ENCODE assay signal across 21 cellular contexts in the genomic region with DNA sequence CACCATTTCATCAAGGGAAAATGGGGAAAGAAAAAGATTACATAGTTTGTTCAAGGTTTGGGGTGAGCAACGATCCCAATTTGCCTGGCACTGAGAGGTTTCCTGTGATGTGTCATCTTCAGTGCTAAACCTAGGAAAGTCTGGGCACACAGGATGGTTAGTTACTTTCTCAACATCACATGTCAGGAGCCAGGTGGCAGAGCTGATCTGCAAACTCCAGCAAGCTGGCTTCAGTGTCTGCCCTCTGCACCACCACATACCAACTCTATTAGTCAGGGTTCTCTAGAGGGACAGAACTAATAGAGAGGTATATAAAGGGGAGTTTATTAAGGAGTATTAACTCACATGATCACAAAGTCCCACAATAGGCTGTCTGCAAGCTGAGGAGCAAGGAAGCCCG. TPM values are rescaled to one million over a fixed set of nuclear protein-coding genes. Genes with fewer than 3 reads are reported as not detected.
DNase-seq lines count a peak whose midpoint lies in the region; ATAC-seq and TF ChIP-seq lines count a peak whose summit lies in the region.
"Had no signal": no experiment of that assay in that cellular context is flagged by ENCODE, and none has a peak within 500 bp of the region (broad histone marks: within the 10 kb centered on the region; RNA-seq: fewer than 3 reads in every experiment).

No MANE protein-coding gene starts in this region.

- no TSS peak for BruUV-seq in PC-9 (replicated peaks; lab: Mats Ljungman, UMichigan)

- peak overlapping the region; percentile 19; the same call in 1 of the 2 replicates for H3K4me2 ChIP-seq in PC-9

- TF ChIP-seq CTCF in PC-9 (conservative IDR thresholded peaks at IDR 0.05) (no peak), epithelial cell of esophagus (IDR thresholded peaks at IDR 0.05; ENCODE audit: insufficient read depth, low read depth, low read length, missing control alignments) (no peak), osteocyte (IDR thresholded peaks at IDR 0.05) (no peak)

- H3K4me3 ChIP-seq in PC-9 (no peak overlapping the region), epithelial cell of esophagus (ENCODE audit: low read length) (no peak overlapping the region)
- H3K4me3 ChIP-seq: body of pancreas had no signal

- peaks cover 18% of the 10 kb centered on the region for H3F3A ChIP-seq in PC-9 (ENCODE audit: insufficient read depth, low read depth)

- H3K36me3 Mint-ChIP-seq in osteocyte (ENCODE audit: unreplicated experiment), result peaks cover 15% of the 10 kb centered on the region

- no peaks in the 10 kb centered on the region for H3K27me3 Mint-ChIP-seq in osteocyte (ENCODE audit: unreplicated experiment)
- H3K27me3 Mint-ChIP-seq: activated B cell treated with CpG ODN at 0.5 μM for 24 hours; stimulated activated naive CD8-positive, alpha-beta T cell treated with anti-CD3 and anti-CD28 coated beads, Interleukin-15, Interleukin-2, amounts not matched to agents 100 ng/mL and 50 ng/mL, for 24 hours had no signal

- ATAC-seq in HG03469 (IDR thresholded peaks at IDR 0.05; ENCODE audit: unreplicated experiment) (no peak), HG02938 (IDR thresholded peaks at IDR 0.05; ENCODE audit: unreplicated experiment) (no peak), GM21367 (IDR thresholded peaks at IDR 0.05; ENCODE audit: unreplicated experiment) (no peak)
- ATAC-seq: body of pancreas, left cardiac atrium, Panc1 had no signal

- intact Hi-C loops in PC-9 (cut with micrococcal nuclease; ENCODE audit: unreplicated experiment), result loop anchor here (1.0 to 10.0 kb wide), 2 partner anchors 27 to 122 kb away; no protein-coding TSS in a partner anchor

- peaks cover 44% of the 10 kb centered on the region for H3K4me1 Mint-ChIP-seq in osteocyte (ENCODE audit: unreplicated experiment)
- H3K4me1 Mint-ChIP-seq: activated B cell treated with CpG ODN at 0.5 μM for 24 hours had no signal

- peak overlapping the region; percentile 64 for H3K27ac ChIP-seq in PC-9
- H3K27ac ChIP-seq: body of pancreas, HL-60 had no signal

- no peaks in the 10 kb centered on the region for H3K27me3 ChIP-seq in PC-9 (ENCODE audit: insufficient read depth, low read depth)
- H3K27me3 ChIP-seq: body of pancreas had no signal

- no peaks in the 10 kb centered on the region for H4K20me1 ChIP-seq in PC-9 (ENCODE audit: insufficient read depth)

- H3K4me1 ChIP-seq in PC-9 (replicated peaks; ENCODE audit: insufficient read depth), result peaks cover 20% of the 10 kb centered on the region
- H3K4me1 ChIP-seq: body of pancreas had no signal

- no peak overlapping the region for H3K4me3 Mint-ChIP-seq in osteocyte (ENCODE audit: unreplicated experiment)
- H3K4me3 Mint-ChIP-seq: activated B cell treated with CpG ODN at 0.5 μM for 24 hours; stimulated activated naive CD8-positive, alpha-beta T cell treated with anti-CD3 and anti-CD28 coated beads, Interleukin-15, Interleukin-2, amounts not matched to agents 100 ng/mL and 50 ng/mL, for 24 hours had no signal

- no peaks in the 10 kb centered on the region for H3K9me2 ChIP-seq in PC-9 (ENCODE audit: insufficient read depth)

- H2AFZ ChIP-seq in PC-9, result no peak overlapping the region

- DNase-seq in GM03348 (ENCODE audit: low spot score) (peak; percentile 20), PC-9 (peak; percentile 55 to 74), epithelial cell of esophagus (ENCODE audit: low read depth) (peak; percentile 62), osteocyte (ENCODE audit: extremely low spot score, unreplicated experiment) (no peak), NCI-H2171 (lab: John Stamatoyannopoulos, UW) (no peak)
- DNase-seq: activated B cell treated with CpG ODN at 0.5 μM for 24 hours; activated effector memory CD4-positive, alpha-beta T cell treated with anti-CD3 and anti-CD28 coated beads, Interleukin-2, amount 50 U/mL, for 16 hours; body of pancreas; DMS153; effector CD8-positive, alpha-beta T cell; left cardiac atrium; NCI-H187; NCI-H524 treated with DMSO at 0.1 percent for 48 hours; nucleus accumbens; T-helper 1 cell had no signal

- peaks cover 12% of the 10 kb centered on the region for H3K9me3 Mint-ChIP-seq in osteocyte (ENCODE audit: unreplicated experiment)

- CTCF ChIA-PET in PC-9 (lab: Charles Lee), result interaction anchor here (0.5 kb wide), 1 partner anchor 123 kb away, joined by 8 read pairs; no protein-coding TSS in a partner anchor

- H3K27ac Mint-ChIP-seq in osteocyte (ENCODE audit: unreplicated experiment), result peak overlapping the region; percentile 33
- H3K27ac Mint-ChIP-seq: activated B cell treated with CpG ODN at 0.5 μM for 24 hours; stimulated activated naive CD8-positive, alpha-beta T cell treated with anti-CD3 and anti-CD28 coated beads, Interleukin-15, Interleukin-2, amounts not matched to agents 100 ng/mL and 50 ng/mL, for 24 hours had no signal

- H3K36me3 ChIP-seq in PC-9 (ENCODE audit: low read depth), result no peaks in the 10 kb centered on the region

- no peaks in the 10 kb centered on the region for H3K9me3 ChIP-seq in PC-9 (ENCODE audit: insufficient read depth, low read depth)
- H3K9me3 ChIP-seq: body of pancreas had no signal

- H3K79me2 ChIP-seq in PC-9 (ENCODE audit: low read depth), result no peaks in the 10 kb centered on the region

- POLR2A ChIA-PET in PC-9 (lab: Charles Lee; ENCODE audit: unreplicated experiment), result no interaction called here

RNA-seq across cellular contexts. Expression of gene ADAM12, which starts 11.3 kb away (rescaled TPM):
- total RNA-seq in PC-9 (2021), result 15.6 and 16.8 TPM in 2 replicates
- total RNA-seq in osteocyte, result 41.7 and 45.6 TPM in 2 replicates

Comparison
In these comparisons a context has a peak if more than half of its experiments do, and no peak if none do; other contexts are left out.
1. DNase-seq: peak in GM03348 (single experiment), PC-9 (2 of 2) and epithelial cell of esophagus (single experiment); none in osteocyte (single experiment) and NCI-H2171 (single experiment).